1 cellular context compared by ENCODE assay signal in the genomic region with DNA sequence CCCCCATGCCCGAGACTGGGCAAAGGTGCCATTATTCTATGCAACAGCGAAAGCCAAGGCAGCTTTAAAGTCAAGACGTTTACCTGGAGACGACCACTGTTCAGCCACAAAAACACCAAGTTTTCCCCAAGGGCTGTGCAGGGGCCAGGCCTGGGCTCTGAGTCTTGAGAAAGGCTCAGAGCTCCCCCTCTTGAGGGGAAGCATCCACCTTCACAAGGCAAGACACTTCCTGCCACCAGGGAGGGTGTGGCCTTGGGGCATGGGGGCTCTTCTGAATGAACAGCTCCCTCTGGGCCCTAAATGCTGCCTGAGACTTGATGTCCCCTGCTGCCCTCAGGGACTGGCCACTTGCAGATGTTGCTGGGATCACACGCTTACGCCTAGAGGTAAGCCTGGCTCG.
TF ChIP-seq lines count a peak whose summit lies in the region.

No MANE protein-coding gene starts in this region.

TF ChIP-seq in GM23338, 12 proteins besides CTCF, POLR2A, EP300 and RAD21:
- TF ChIP-seq CREB1 (CRISPR knock-in tag; IDR thresholded peaks at IDR 0.05; ENCODE audit: low read depth) = no peak
- no peak for TF ChIP-seq EZH2 (IDR thresholded peaks at IDR 0.05; ENCODE audit: low read depth, unreplicated experiment)
- TF ChIP-seq ETS1 (IDR thresholded peaks at IDR 0.05) = no peak
- TF ChIP-seq ZNF114 (CRISPR knock-in tag; IDR thresholded peaks at IDR 0.05) = no peak
- TF ChIP-seq ZNF331 (CRISPR knock-in tag; IDR thresholded peaks at IDR 0.05; ENCODE audit: low read depth) = no peak
- no peak for TF ChIP-seq ZNF462 (CRISPR knock-in tag; IDR thresholded peaks at IDR 0.05)
- TF ChIP-seq NANOG (IDR thresholded peaks at IDR 0.05; ENCODE audit: borderline replicate concordance) = no peak
- no peak for TF ChIP-seq JUNB (IDR thresholded peaks at IDR 0.05; ENCODE audit: unreplicated experiment)
- no peak for TF ChIP-seq EZH2phosphoT487 (IDR thresholded peaks at IDR 0.05; ENCODE audit: unreplicated experiment)
- TF ChIP-seq STAT1 (IDR thresholded peaks at IDR 0.05; ENCODE audit: unreplicated experiment) = no peak
- TF ChIP-seq, protein P1, sequence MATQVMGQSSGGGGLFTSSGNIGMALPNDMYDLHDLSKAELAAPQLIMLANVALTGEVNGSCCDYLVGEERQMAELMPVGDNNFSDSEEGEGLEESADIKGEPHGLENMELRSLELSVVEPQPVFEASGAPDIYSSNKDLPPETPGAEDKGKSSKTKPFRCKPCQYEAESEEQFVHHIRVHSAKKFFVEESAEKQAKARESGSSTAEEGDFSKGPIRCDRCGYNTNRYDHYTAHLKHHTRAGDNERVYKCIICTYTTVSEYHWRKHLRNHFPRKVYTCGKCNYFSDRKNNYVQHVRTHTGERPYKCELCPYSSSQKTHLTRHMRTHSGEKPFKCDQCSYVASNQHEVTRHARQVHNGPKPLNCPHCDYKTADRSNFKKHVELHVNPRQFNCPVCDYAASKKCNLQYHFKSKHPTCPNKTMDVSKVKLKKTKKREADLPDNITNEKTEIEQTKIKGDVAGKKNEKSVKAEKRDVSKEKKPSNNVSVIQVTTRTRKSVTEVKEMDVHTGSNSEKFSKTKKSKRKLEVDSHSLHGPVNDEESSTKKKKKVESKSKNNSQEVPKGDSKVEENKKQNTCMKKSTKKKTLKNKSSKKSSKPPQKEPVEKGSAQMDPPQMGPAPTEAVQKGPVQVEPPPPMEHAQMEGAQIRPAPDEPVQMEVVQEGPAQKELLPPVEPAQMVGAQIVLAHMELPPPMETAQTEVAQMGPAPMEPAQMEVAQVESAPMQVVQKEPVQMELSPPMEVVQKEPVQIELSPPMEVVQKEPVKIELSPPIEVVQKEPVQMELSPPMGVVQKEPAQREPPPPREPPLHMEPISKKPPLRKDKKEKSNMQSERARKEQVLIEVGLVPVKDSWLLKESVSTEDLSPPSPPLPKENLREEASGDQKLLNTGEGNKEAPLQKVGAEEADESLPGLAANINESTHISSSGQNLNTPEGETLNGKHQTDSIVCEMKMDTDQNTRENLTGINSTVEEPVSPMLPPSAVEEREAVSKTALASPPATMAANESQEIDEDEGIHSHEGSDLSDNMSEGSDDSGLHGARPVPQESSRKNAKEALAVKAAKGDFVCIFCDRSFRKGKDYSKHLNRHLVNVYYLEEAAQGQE (IDR thresholded peaks at IDR 0.05; ENCODE audit: unreplicated experiment) = no peak
- no peak for TF ChIP-seq POLR2AphosphoS5 (IDR thresholded peaks at IDR 0.05; ENCODE audit: low read depth)
TF ChIP-seq in GM23338: peak in this region for 0.
